ENCODE assay signal across 4 cellular contexts in the genomic region with DNA sequence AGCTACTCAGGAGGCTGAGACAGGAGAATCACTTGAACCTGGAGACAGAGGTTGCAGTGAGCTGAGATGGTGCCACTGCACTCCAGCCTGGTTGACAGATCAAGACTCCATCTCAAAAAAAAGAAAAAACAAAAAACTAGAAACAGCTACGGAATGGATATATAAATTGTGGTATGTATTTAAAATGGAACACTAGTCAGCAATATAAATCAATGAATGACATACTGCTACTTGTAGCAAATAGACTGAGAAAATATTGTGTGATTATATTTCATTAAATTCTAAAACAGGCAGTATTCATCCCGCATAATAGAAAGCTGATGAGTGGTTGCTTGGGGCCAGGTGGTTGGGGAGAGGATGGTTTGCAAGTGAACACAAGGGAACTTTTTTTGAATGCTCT.
A peak's percentile ranks its signal among the peaks of the same experiment; 100 is the strongest.
TF ChIP-seq lines count a peak whose summit lies in the region.

No MANE protein-coding gene starts in this region.

TF ChIP-seq in HepG2, 621 proteins besides CTCF, POLR2A, EP300 and RAD21:
- TF ChIP-seq MAFK (conservative IDR thresholded peaks at IDR 0.05 in 1 of 2, IDR thresholded peaks at IDR 0.05 in 1 of 2; ENCODE audit: low read length in 2 of 2): peak; percentile 33 to 59; a peak in 2 of 4 replicates
- no peak for TF ChIP-seq ZKSCAN5 (CRISPR knock-in tag; IDR thresholded peaks at IDR 0.05)
- TF ChIP-seq MTA3 (CRISPR knock-in tag; IDR thresholded peaks at IDR 0.05): no peak
- peak; percentile 37; the same call in 1 of the 2 replicates for TF ChIP-seq MAFF (IDR thresholded peaks at IDR 0.05; ENCODE audit: low read depth, low read length)
- no peak for TF ChIP-seq CBX5 (CRISPR knock-in tag; IDR thresholded peaks at IDR 0.05; ENCODE audit: borderline replicate concordance)
- TF ChIP-seq ZNF782 (CRISPR knock-in tag; IDR thresholded peaks at IDR 0.05; ENCODE audit: borderline replicate concordance): no peak
- no peak for TF ChIP-seq FOXM1 (CRISPR knock-in tag; IDR thresholded peaks at IDR 0.05)
- TF ChIP-seq CCDC6 (CRISPR knock-in tag; IDR thresholded peaks at IDR 0.05): no peak
- TF ChIP-seq ZNF101 (CRISPR knock-in tag; IDR thresholded peaks at IDR 0.05; ENCODE audit: borderline replicate concordance, low read depth): no peak

TF ChIP-seq in A549, 52 proteins besides CTCF, POLR2A, EP300 and RAD21:
- TF ChIP-seq MAFK (IDR thresholded peaks at IDR 0.05; ENCODE audit: partially characterized antibody): peak; percentile 51
- TF ChIP-seq, protein P1, sequence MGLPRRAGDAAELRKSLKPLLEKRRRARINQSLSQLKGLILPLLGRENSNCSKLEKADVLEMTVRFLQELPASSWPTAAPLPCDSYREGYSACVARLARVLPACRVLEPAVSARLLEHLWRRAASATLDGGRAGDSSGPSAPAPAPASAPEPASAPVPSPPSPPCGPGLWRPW (IDR thresholded peaks at IDR 0.05): no peak
- no peak for TF ChIP-seq JUN (IDR thresholded peaks at IDR 0.05)
- TF ChIP-seq CEBPB (IDR thresholded peaks at IDR 0.05): no peak
TF ChIP-seq in A549: peak in this region for 1.

TF ChIP-seq in IMR-90, 13 proteins besides CTCF, POLR2A, EP300 and RAD21:
- TF ChIP-seq SMC3 (IDR thresholded peaks at IDR 0.05; ENCODE audit: low read depth, low read length) (no peak), MAFK (IDR thresholded peaks at IDR 0.05; ENCODE audit: low read depth, low read length) (0 out of 2 replicates have a peak, but pooled peaks have one; percentile 18)

TF ChIP-seq in K562, 482 proteins besides CTCF, POLR2A, EP300 and RAD21:
- TF ChIP-seq JUND (IDR thresholded peaks at IDR 0.05; ENCODE audit: borderline replicate concordance, low read depth, low read length): no peak
- no peak for TF ChIP-seq JUND (tag; IDR thresholded peaks at IDR 0.05; ENCODE audit: borderline replicate concordance, low read depth, low read length)
- peak; percentile 46; the same call in 1 of the 2 replicates for TF ChIP-seq ZNF316 (IDR thresholded peaks at IDR 0.05)
TF ChIP-seq in K562: peak in this region for 1.
